ENCODE assay signal across 18 cellular contexts in the genomic region with DNA sequence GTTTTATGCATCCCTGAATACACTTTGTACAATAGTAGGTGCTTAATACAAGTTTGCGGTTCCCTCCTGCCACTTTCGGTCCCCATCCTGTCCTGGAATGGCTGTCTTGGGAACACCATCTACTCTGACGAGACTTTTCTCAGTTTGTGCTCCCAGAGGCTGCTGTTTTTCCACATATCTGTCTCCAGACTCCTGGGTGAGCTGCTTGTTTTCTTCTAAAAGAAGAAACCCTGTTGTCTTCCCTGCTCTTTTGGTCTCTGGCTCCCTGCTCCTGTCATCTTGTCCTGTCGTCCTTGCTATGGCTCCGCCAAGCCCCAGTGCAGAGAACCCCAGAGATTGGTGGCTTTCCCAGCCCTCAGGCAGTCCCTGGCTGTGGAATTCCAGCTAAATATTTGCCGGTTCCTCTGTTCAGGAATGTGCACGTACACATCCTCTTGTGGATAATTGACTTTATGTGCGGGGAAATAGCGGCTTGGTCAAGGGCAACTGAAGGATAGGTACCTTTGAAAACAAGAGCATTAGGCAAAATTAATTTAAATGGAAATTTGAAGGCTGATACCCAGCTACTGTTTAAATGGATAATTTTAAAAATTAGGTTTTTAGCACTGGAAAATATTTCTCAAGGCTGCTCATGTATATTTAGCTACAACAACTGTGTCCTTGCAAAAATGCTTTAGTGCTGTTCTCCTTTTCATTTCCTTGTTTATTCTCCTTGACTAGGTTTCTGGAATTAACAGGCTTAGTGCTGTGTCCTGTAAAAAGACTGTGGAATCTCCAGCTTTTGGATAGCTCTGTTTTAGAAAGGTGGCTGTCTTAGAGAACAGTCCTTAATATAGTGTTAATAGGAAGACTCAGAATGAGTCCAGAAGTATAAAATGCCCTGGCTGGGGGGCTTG. TPM values are rescaled to one million over a fixed set of nuclear protein-coding genes. Genes with fewer than 3 reads are reported as not detected.
DNase-seq lines count a peak whose midpoint lies in the region; ATAC-seq and TF ChIP-seq lines count a peak whose summit lies in the region.
"Had no signal": no experiment of that assay in that cellular context is flagged by ENCODE, and none has a peak within 500 bp of the region (broad histone marks: within the 10 kb centered on the region; RNA-seq: fewer than 3 reads in every experiment).

No MANE protein-coding gene starts in this region.

- H3K36me3 ChIP-seq in Panc1 (ENCODE audit: control insufficient read depth, insufficient read depth, low read length), result peaks cover 4% of the 10 kb centered on the region; the same call in 1 of the 2 replicates
- H3K36me3 ChIP-seq in neural progenitor cell, result no peaks in the 10 kb centered on the region

- TF ChIP-seq CTCF in Panc1 (IDR thresholded peaks at IDR 0.05) (no peak), neural progenitor cell (IDR thresholded peaks at IDR 0.05) (no peak)

- BruUV-seq in Panc1 (replicated peaks; lab: Mats Ljungman, UMichigan), result no TSS peak

- peaks cover 5% of the 10 kb centered on the region for H3K79me2 ChIP-seq in neural progenitor cell (ENCODE audit: low read depth)

- in situ Hi-C loops in Panc1 (cut with HindIII; ENCODE audit: low pct_unique_long_range_greater_than_20kb, low sequenced_read_pairs), result no loop called here

- ATAC-seq in Panc1, result peak; percentile 84
- no peak for ATAC-seq in HG02884 (IDR thresholded peaks at IDR 0.05; ENCODE audit: unreplicated experiment)
- ATAC-seq in T-cell (replicated peaks in 1 of 4), result no peak
- ATAC-seq in stimulated activated naive CD8-positive, alpha-beta T cell treated with anti-CD3 and anti-CD28 coated beads, Interleukin-15, Interleukin-2, amounts not matched to agents 100 U/mL and 50 U/mL, for 24 hours, result no peak
- ATAC-seq: stimulated activated naive CD8-positive, alpha-beta T cell treated with anti-CD3 and anti-CD28 coated beads, Interleukin-15, amount 100 ng/mL, for 72 hours had no signal

- no peak overlapping the region for H3K9ac ChIP-seq in neural progenitor cell

- H3K4me1 Mint-ChIP-seq in neural progenitor cell (peaks cover 15% of the 10 kb centered on the region), T-cell (no peaks in the 10 kb centered on the region)
- H3K4me1 Mint-ChIP-seq: stimulated activated naive CD8-positive, alpha-beta T cell treated with anti-CD3 and anti-CD28 coated beads, Interleukin-15, amount 100 ng/mL, for 72 hours had no signal

- intact Hi-C loops in Panc1 (cut with micrococcal nuclease; ENCODE audit: unreplicated experiment), result no loop called here

- H3K27me3 ChIP-seq in Panc1 (ENCODE audit: control insufficient read depth, insufficient read depth, low read length) (no peaks in the 10 kb centered on the region), neural progenitor cell (no peaks in the 10 kb centered on the region)
- H3K27me3 ChIP-seq: esophagus squamous epithelium, Peyer's patch had no signal

- DNase-seq in EH (ENCODE audit: low read depth) (peak; percentile 91), Panc1 (ENCODE audit: low read depth, low spot score) (no peak), ecto neural progenitor cell (ENCODE audit: low spot score) (peak; percentile 52), neural progenitor cell (ENCODE audit: low spot score) (peak; percentile 44), OCI-M1 (lab: John Stamatoyannopoulos, UW) (no peak), T-cell (no peak)
- no peak for DNase-seq in stimulated activated naive CD8-positive, alpha-beta T cell treated with anti-CD3 and anti-CD28 coated beads, Interleukin-15, Interleukin-2, amounts not matched to agents 100 U/mL and 50 U/mL, for 24 hours
- DNase-seq: activated CD4-positive, alpha-beta T cell treated with anti-CD3 and anti-CD28 coated beads, Interleukin-2, amount 50 U/mL, for 1 hour; activated T-cell treated with anti-CD3 and anti-CD28 coated beads, Interleukin-2, amount 50 U/mL, for 48 hours; esophagus squamous epithelium; NCI-H187 treated with DMSO at 0.1 percent for 48 hours; NCI-H69; Peyer's patch; stimulated activated naive CD8-positive, alpha-beta T cell treated with anti-CD3 and anti-CD28 coated beads, Interleukin-15, amount 100 ng/mL, for 72 hours had no signal

- H3K4me1 ChIP-seq in Panc1 (ENCODE audit: control insufficient read depth, insufficient read depth, low read length) (peaks cover 23% of the 10 kb centered on the region), neural progenitor cell (peaks cover 15% of the 10 kb centered on the region)
- H3K4me1 ChIP-seq: Peyer's patch had no signal

- no peak overlapping the region for H2AFZ ChIP-seq in neural progenitor cell (replicated peaks)

- CTCF ChIA-PET in Panc1 (lab: Charles Lee) (no interaction called here), T-cell (lab: Charles Lee) (interaction anchor here in 1 of 2 donors (0.6 kb wide), 1 partner anchor 108 kb away, joined by 4 read pairs; no protein-coding TSS in a partner anchor)

- H3K27me3 Mint-ChIP-seq in neural progenitor cell (ENCODE audit: insufficient read depth, low read depth), result no peaks in the 10 kb centered on the region
- H3K27me3 Mint-ChIP-seq in T-cell, result no peaks in the 10 kb centered on the region
- H3K27me3 Mint-ChIP-seq: stimulated activated naive CD8-positive, alpha-beta T cell treated with anti-CD3 and anti-CD28 coated beads, Interleukin-15, amount 100 ng/mL, for 72 hours had no signal

- H3K9me3 ChIP-seq in Panc1 (ENCODE audit: control insufficient read depth, insufficient read depth, low read depth, low read length) (no peaks in the 10 kb centered on the region), neural progenitor cell (ENCODE audit: low read depth) (no peaks in the 10 kb centered on the region)
- H3K9me3 ChIP-seq: esophagus squamous epithelium, Peyer's patch had no signal

- POLR2A ChIA-PET in Panc1 (lab: Charles Lee) (no interaction called here), T-cell (lab: Charles Lee) (interaction anchor here in 1 of 2 donors (0.7 kb wide), 1 partner anchor 16 kb away, joined by 3 read pairs; no protein-coding TSS in a partner anchor)

- H3K4me3 Mint-ChIP-seq in neural progenitor cell, result no peak overlapping the region
- no peak overlapping the region for H3K4me3 Mint-ChIP-seq in T-cell
- H3K4me3 Mint-ChIP-seq: stimulated activated naive CD8-positive, alpha-beta T cell treated with anti-CD3 and anti-CD28 coated beads, Interleukin-15, amount 100 ng/mL, for 72 hours had no signal

- no peaks in the 10 kb centered on the region for H3K9me3 Mint-ChIP-seq in neural progenitor cell
- H3K9me3 Mint-ChIP-seq in T-cell, result no peaks in the 10 kb centered on the region
- H3K9me3 Mint-ChIP-seq: stimulated activated naive CD8-positive, alpha-beta T cell treated with anti-CD3 and anti-CD28 coated beads, Interleukin-15, amount 100 ng/mL, for 72 hours had no signal

- peaks cover 4% of the 10 kb centered on the region for H3F3A ChIP-seq in neural progenitor cell (ENCODE audit: low read depth)

- peak overlapping the region; percentile 15 for H3K4me2 ChIP-seq in neural progenitor cell

- peak overlapping the region; percentile 90 for H3K27ac Mint-ChIP-seq in neural progenitor cell
- H3K27ac Mint-ChIP-seq in T-cell, result no peak overlapping the region

- H3K27ac ChIP-seq in Panc1 (ENCODE audit: low read length), result peak overlapping the region; percentile 71
- H3K27ac ChIP-seq in neural progenitor cell, result peak overlapping the region; percentile 31
- H3K27ac ChIP-seq: coronary artery, esophagus squamous epithelium, Peyer's patch, skin epidermis had no signal

- H3K4me3 ChIP-seq in Panc1 (ENCODE audit: low read depth in 2 of 2, low read length in 2 of 2) (no peak overlapping the region), neural progenitor cell (no peak overlapping the region)
- H3K4me3 ChIP-seq: coronary artery, esophagus squamous epithelium, Peyer's patch, skin epidermis had no signal

- H3K36me3 Mint-ChIP-seq in neural progenitor cell (peaks cover 3% of the 10 kb centered on the region), T-cell (peaks cover 19% of the 10 kb centered on the region)

- H4K20me1 ChIP-seq in neural progenitor cell (ENCODE audit: low read depth), result peaks cover 7% of the 10 kb centered on the region

RNA-seq across cellular contexts. Expression of a gene that starts 50.2 kb away (rescaled TPM):
- total RNA-seq in Panc1 (2021; ENCODE audit: unreplicated experiment) (0.15 TPM), neural progenitor cell (ENCODE audit: low replicate concordance) (not detected in 2 replicates), T-cell (under 1 TPM in 1 of 5 donors, not detected in 4; 0.35 TPM)
- polyA plus RNA-seq in Panc1 (2012; ENCODE audit: insufficient read length), result not detected
- total RNA-seq: esophagus squamous epithelium; Peyer's patch; T-helper 2 cell treated with Interferon-gamma antibody and Interleukin-4, amounts not matched to agents 100 ng/mL and 5 ng/mL, for 36 hours had no signal

Comparison
In these comparisons a context has a peak if more than half of its experiments do, and no peak if none do; other contexts are left out.
1. DNase-seq: peak in EH (single experiment), ecto neural progenitor cell (single experiment) and neural progenitor cell (single experiment); none in Panc1 (single experiment), OCI-M1 (single experiment), T-cell (0 of 34) and stimulated activated naive CD8-positive, alpha-beta T cell treated with anti-CD3 and anti-CD28 coated beads, Interleukin-15, Interleukin-2, amounts not matched to agents 100 U/mL and 50 U/mL, for 24 hours (single experiment).